In genomic region chr10:103463456-103463855, GRCh38 we compare ENCODE assay signal across 23 cellular contexts. TPM values are rescaled to one million over a fixed set of nuclear protein-coding genes. Genes with fewer than 3 reads are reported as not detected.
"Had no signal": no experiment of that assay in that cellular context is flagged by ENCODE, and none has a peak within 500 bp of the region (broad histone marks: within the 10 kb centered on the region; RNA-seq: fewer than 3 reads in every experiment).

No MANE protein-coding gene starts in this region.

- H3K4me1 ChIP-seq: esophagus muscularis mucosa, foreskin keratinocyte, psoas muscle, tibial artery had no signal

- H3K36me3 ChIP-seq: esophagus muscularis mucosa, ovary, tibial artery had no signal

- ATAC-seq: activated naive CD8-positive, alpha-beta T cell treated with anti-CD3 and anti-CD28 coated beads, Interleukin-2, amount 50 U/mL, for 24 hours; foreskin keratinocyte; left ventricle myocardium superior; natural killer cell treated with Interleukin-12 subunit alpha and Interleukin-12 subunit beta and Interleukin-15 and Interleukin-18, amount 100 ng/mL, for 72 hours; psoas muscle; right cardiac atrium had no signal

- H3K27ac ChIP-seq: dorsolateral prefrontal cortex, esophagus muscularis mucosa, foreskin keratinocyte, hepatocyte, ovary, psoas muscle, tibial artery had no signal

- H3K4me2 ChIP-seq: hepatocyte had no signal

- H3K9me3 ChIP-seq: esophagus muscularis mucosa, ovary, psoas muscle, tibial artery had no signal

- H3K4me3 ChIP-seq: dorsolateral prefrontal cortex, esophagus muscularis mucosa, hepatocyte, ovary, psoas muscle, tibial artery had no signal

- H2AFZ ChIP-seq: hepatocyte had no signal

- H3K27me3 ChIP-seq: dorsolateral prefrontal cortex, esophagus muscularis mucosa, hepatocyte, ovary, tibial artery had no signal

- H3K79me2 ChIP-seq: hepatocyte had no signal

- DNase-seq: activated B cell treated with CpG ODN at 0.5 μM for 24 hours; activated CD4-positive, alpha-beta memory T cell treated with anti-CD3 and anti-CD28 coated beads, Interleukin-2, amount 10 ng/mL, durations not matched to agents 7 days and 5 days; activated CD4-positive, alpha-beta T cell treated with anti-CD3 and anti-CD28 coated beads for 4 hours; activated gamma-delta T cell; activated naive CD4-positive, alpha-beta T cell treated with anti-CD3 and anti-CD28 coated beads, Interleukin-2, amount 50 U/mL, for 16 hours; activated naive CD8-positive, alpha-beta T cell treated with anti-CD3 and anti-CD28 coated beads, Interleukin-2, amount 50 U/mL, for 24 hours; caudate nucleus; dorsolateral prefrontal cortex; foreskin keratinocyte; kidney glomerular epithelial cell; left ventricle myocardium superior; mammary epithelial cell; ovary; stimulated activated CD4-positive, alpha-beta T cell treated with anti-CD3 and anti-CD28 coated beads, Interleukin-12 subunit alpha, Interleukin-12 subunit beta, amount 100 ng/mL, for 4 hours; stimulated activated CD4-positive, alpha-beta T cell treated with anti-CD3 and anti-CD28 coated beads, Interleukin-4, amount 100 ng/mL, for 4 hours; tibial artery had no signal

RNA-seq across cellular contexts. Expression of gene CALHM1, which starts 4.8 kb away (rescaled TPM):
- total RNA-seq: esophagus muscularis mucosa; foreskin keratinocyte; hepatocyte; left ventricle myocardium superior; mammary epithelial cell; natural killer cell treated with Interleukin-12 subunit alpha and Interleukin-12 subunit beta and Interleukin-15 and Interleukin-18, amount 100 ng/mL, for 72 hours; ovary; psoas muscle; right cardiac atrium; skeletal muscle tissue; urinary bladder had no signal
- polyA plus RNA-seq: foreskin keratinocyte, mammary epithelial cell, ovary, psoas muscle, right cardiac atrium, urinary bladder had no signal

RNA-seq across cellular contexts. Expression of gene CALHM3, which starts 15.6 kb away (rescaled TPM):
- total RNA-seq: activated B cell treated with CpG ODN at 0.5 μM for 24 hours; esophagus muscularis mucosa; foreskin keratinocyte; hepatocyte; left ventricle myocardium superior; mammary epithelial cell; natural killer cell treated with Interleukin-12 subunit alpha and Interleukin-12 subunit beta and Interleukin-15 and Interleukin-18, amount 100 ng/mL, for 72 hours; ovary; psoas muscle; right cardiac atrium; skeletal muscle tissue; urinary bladder had no signal
- polyA plus RNA-seq: foreskin keratinocyte, hepatocyte, mammary epithelial cell, ovary, psoas muscle, right cardiac atrium, urinary bladder had no signal

RNA-seq across cellular contexts. Expression of gene NEURL1, which starts 30.0 kb away (rescaled TPM):
- total RNA-seq: left ventricle myocardium superior had no signal
